In genomic region chr21:43361127-43361492, GRCh38 we compare ENCODE assay signal across 8 cellular contexts.
DNase-seq lines count a peak whose midpoint lies in the region; ATAC-seq and TF ChIP-seq lines count a peak whose summit lies in the region.

No MANE protein-coding gene starts in this region.

- no TSS peak for BruUV-seq in mammary epithelial cell (replicated peaks; lab: Mats Ljungman, UMichigan)

- H3K4me3 Mint-ChIP-seq in CD4-positive, alpha-beta memory T cell, result peak overlapping the region in 7 of 8 donors; percentile 17 to 84 (median 62)
- peak overlapping the region; percentile 63 to 92 (median 84) for H3K4me3 Mint-ChIP-seq in naive thymus-derived CD4-positive, alpha-beta T cell

- dilution Hi-C loops in mammary epithelial cell (cut with HindIII; ENCODE audit: low sequenced_read_pairs), result no loop called here

- no peaks in the 10 kb centered on the region for H3K9me3 Mint-ChIP-seq in CD4-positive, alpha-beta memory T cell
- no peaks in the 10 kb centered on the region for H3K9me3 Mint-ChIP-seq in naive thymus-derived CD4-positive, alpha-beta T cell

- H3K79me2 ChIP-seq in Loucy (ENCODE audit: insufficient read depth, low read length) (no peaks in the 10 kb centered on the region; the same call in 1 of the 2 replicates), mammary epithelial cell (ENCODE audit: insufficient read depth, low read length) (no peaks in the 10 kb centered on the region)

- no peak overlapping the region for H3K4me3 ChIP-seq in CD4-positive, alpha-beta memory T cell (ENCODE audit: low read length in 2 of 2)
- H3K4me3 ChIP-seq in Loucy (ENCODE audit: low read length, poor library complexity, severe bottlenecking) (peak overlapping the region; percentile 73), mammary epithelial cell (replicated peaks in 1 of 3; ENCODE audit: insufficient read depth in 1 of 3, low read depth in 2 of 3, low read length in 3 of 3) (peak overlapping the region in 2 of 3 experiments; percentile 2 to 32)
- peak overlapping the region; percentile 54 for H3K4me3 ChIP-seq in naive thymus-derived CD4-positive, alpha-beta T cell (ENCODE audit: low read length)

- H3K9ac ChIP-seq in Loucy (ENCODE audit: low read depth, low read length, poor library complexity, severe bottlenecking) (peak overlapping the region; percentile 68), mammary epithelial cell (ENCODE audit: insufficient read depth, low read length) (peak overlapping the region; percentile 88)

- H3F3A ChIP-seq in Loucy (ENCODE audit: low read depth), result no peaks in the 10 kb centered on the region

- no peaks in the 10 kb centered on the region for H3K9me2 ChIP-seq in Loucy (replicated peaks; ENCODE audit: low read depth, low read length)

- peak overlapping the region; percentile 85 to 98 (median 97) for H3K27ac Mint-ChIP-seq in CD4-positive, alpha-beta memory T cell
- peak overlapping the region; percentile 86 to 99 (median 98) for H3K27ac Mint-ChIP-seq in naive thymus-derived CD4-positive, alpha-beta T cell

- H2AFZ ChIP-seq in Loucy (ENCODE audit: low read length), result no peak overlapping the region
- H2AFZ ChIP-seq in mammary epithelial cell (ENCODE audit: low read depth, low read length), result peak overlapping the region; percentile 81

- POLR2A ChIA-PET in CD4-positive, alpha-beta memory T cell (lab: Charles Lee; ENCODE audit: partially characterized antibody), result no interaction called here
- POLR2A ChIA-PET in naive thymus-derived CD4-positive, alpha-beta T cell (lab: Charles Lee), result no interaction called here

- CTCF ChIA-PET in CD4-positive, alpha-beta memory T cell (lab: Charles Lee; ENCODE audit: partially characterized antibody), result no interaction called here
- CTCF ChIA-PET in mammary epithelial cell (lab: Charles Lee; ENCODE audit: low non-redundant PET), result interaction anchor here (0.9 kb wide), 1 partner anchor 12 kb away, joined by 18 read pairs; no protein-coding TSS in a partner anchor
- CTCF ChIA-PET in naive thymus-derived CD4-positive, alpha-beta T cell (lab: Charles Lee), result no interaction called here

- WGBS in mammary epithelial cell (ENCODE audit: low coverage, missing lambda C conversion rate), result 1% methylated on average over 8 of the region's 10 CpGs

- H3K4me1 Mint-ChIP-seq in CD4-positive, alpha-beta memory T cell, result peaks cover 13 to 25% (median 18%) of the 10 kb centered on the region in 4 donors
- peaks cover 9 to 36% (median 23%) of the 10 kb centered on the region in 7 donors for H3K4me1 Mint-ChIP-seq in naive thymus-derived CD4-positive, alpha-beta T cell

- H3K36me3 Mint-ChIP-seq in CD4-positive, alpha-beta memory T cell, result no peaks in the 10 kb centered on the region
- peaks cover 0 to 4% (median 0%) of the 10 kb centered on the region in 5 donors for H3K36me3 Mint-ChIP-seq in naive thymus-derived CD4-positive, alpha-beta T cell

- H4K20me1 ChIP-seq in Loucy (ENCODE audit: insufficient read depth, low read length, poor library complexity, severe bottlenecking) (no peaks in the 10 kb centered on the region), mammary epithelial cell (ENCODE audit: insufficient read depth, low read length) (no peaks in the 10 kb centered on the region)

- H3K27me3 ChIP-seq in CD4-positive, alpha-beta memory T cell (ENCODE audit: insufficient read depth, low read length), result no peaks in the 10 kb centered on the region
- H3K27me3 ChIP-seq in Loucy (ENCODE audit: insufficient read depth, low read length, poor library complexity, severe bottlenecking), result no peaks in the 10 kb centered on the region
- H3K27me3 ChIP-seq in mammary epithelial cell (ENCODE audit: insufficient read depth, low read length), result no peaks in the 10 kb centered on the region
- H3K27me3 ChIP-seq in naive thymus-derived CD4-positive, alpha-beta T cell (ENCODE audit: control insufficient read depth in 2 of 2, insufficient read depth in 2 of 2, low read length in 2 of 2), result no peaks in the 10 kb centered on the region

- peak in 1 of 5 donors; percentile 34 for DNase-seq in CD4-positive, alpha-beta memory T cell
- peak; percentile 50 for DNase-seq in mammary epithelial cell
- peak in 7 of 9 donors; percentile 17 to 39 (median 34) for DNase-seq in naive thymus-derived CD4-positive, alpha-beta T cell
- DNase-seq in head of caudate nucleus, result no peak
- DNase-seq in hypothalamus (lab: John Stamatoyannopoulos, UW), result no peak
- DNase-seq in GM10266 (ENCODE audit: extremely low spot score), result no peak

- peaks cover 0 to 4% of the 10 kb centered on the region in 2 donors for H3K27me3 Mint-ChIP-seq in CD4-positive, alpha-beta memory T cell
- no peaks in the 10 kb centered on the region for H3K27me3 Mint-ChIP-seq in naive thymus-derived CD4-positive, alpha-beta T cell

- ATAC-seq in naive thymus-derived CD4-positive, alpha-beta T cell, result no peak
- no peak for ATAC-seq in GM18909 (IDR thresholded peaks at IDR 0.05; ENCODE audit: poor library complexity, unreplicated experiment)

- H3K36me3 ChIP-seq in CD4-positive, alpha-beta memory T cell (ENCODE audit: insufficient read depth, low read length), result no peaks in the 10 kb centered on the region
- no peaks in the 10 kb centered on the region for H3K36me3 ChIP-seq in Loucy (ENCODE audit: insufficient read depth, low read length)
- H3K36me3 ChIP-seq in mammary epithelial cell (ENCODE audit: insufficient read depth, low read length), result no peaks in the 10 kb centered on the region
- H3K36me3 ChIP-seq in naive thymus-derived CD4-positive, alpha-beta T cell (ENCODE audit: control insufficient read depth in 2 of 3, insufficient read depth in 3 of 3, low read length in 3 of 3), result no peaks in the 10 kb centered on the region

- TF ChIP-seq CTCF in Loucy (conservative IDR thresholded peaks at IDR 0.05; ENCODE audit: low read length) (no peak), mammary epithelial cell (conservative IDR thresholded peaks at IDR 0.05 in 1 of 2, IDR thresholded peaks at IDR 0.05 in 1 of 2; ENCODE audit: extremely low read depth in 1 of 2, insufficient read depth in 1 of 2, low read depth in 1 of 2, low read length in 2 of 2) (peak in 1 of 2 donors; percentile 11), GM10266 (IDR thresholded peaks at IDR 0.05; ENCODE audit: control insufficient read depth, insufficient read depth, low read depth, missing control alignments) (no peak)

- peaks cover 24% of the 10 kb centered on the region for H3K4me1 ChIP-seq in CD4-positive, alpha-beta memory T cell (ENCODE audit: insufficient read depth, low read length)
- H3K4me1 ChIP-seq in Loucy (ENCODE audit: insufficient read depth, low read length, poor library complexity, severe bottlenecking) (peaks cover 39% of the 10 kb centered on the region), mammary epithelial cell (ENCODE audit: insufficient read depth, low read length) (peaks cover 28% of the 10 kb centered on the region)
- H3K4me1 ChIP-seq in naive thymus-derived CD4-positive, alpha-beta T cell (ENCODE audit: control insufficient read depth in 2 of 2, insufficient read depth in 2 of 2, low read length in 2 of 2), result peaks cover 10 to 26% of the 10 kb centered on the region in 2 donors

- in situ Hi-C loops in mammary epithelial cell (cut with MboI; ENCODE audit: low sequenced_read_pairs in 2 of 2), result no loop called here

- H3K4me2 ChIP-seq in Loucy (ENCODE audit: low read depth, low read length, poor library complexity, severe bottlenecking) (peak overlapping the region; percentile 88), mammary epithelial cell (ENCODE audit: insufficient read depth, low read depth, low read length) (peak overlapping the region; percentile 78)

- H3K9me3 ChIP-seq in CD4-positive, alpha-beta memory T cell (ENCODE audit: control insufficient read depth in 1 of 2, low read length in 2 of 2), result no peaks in the 10 kb centered on the region
- H3K9me3 ChIP-seq in Loucy (ENCODE audit: insufficient read depth, low read depth, low read length) (no peaks in the 10 kb centered on the region), mammary epithelial cell (replicated peaks; ENCODE audit: insufficient read depth, low read length) (no peaks in the 10 kb centered on the region)
- no peaks in the 10 kb centered on the region for H3K9me3 ChIP-seq in naive thymus-derived CD4-positive, alpha-beta T cell (ENCODE audit: control insufficient read depth in 2 of 3, low read length in 3 of 3)

- intact Hi-C loops in CD4-positive, alpha-beta memory T cell (cut with micrococcal nuclease), result no loop called here
- intact Hi-C loops in mammary epithelial cell (cut with micrococcal nuclease), result loop anchor here (1.0 kb wide), 1 partner anchor 28 kb away; no protein-coding TSS in a partner anchor
- intact Hi-C loops in naive thymus-derived CD4-positive, alpha-beta T cell (cut with micrococcal nuclease), result loop anchor here in 1 of 2 donors (1.0 kb wide), 1 partner anchor 9 kb away; no protein-coding TSS in a partner anchor
- intact Hi-C loops in head of caudate nucleus (cut with DNase I), result no loop called here

- H3K27ac ChIP-seq in CD4-positive, alpha-beta memory T cell (ENCODE audit: low read depth, low read length), result peak overlapping the region; percentile 79
- peak overlapping the region; percentile 95 for H3K27ac ChIP-seq in mammary epithelial cell (ENCODE audit: insufficient read depth, low read depth, low read length)
- H3K27ac ChIP-seq in naive thymus-derived CD4-positive, alpha-beta T cell (ENCODE audit: low read depth, low read length), result peak overlapping the region; percentile 98

Comparison
In these comparisons a context has a peak if more than half of its experiments do, and no peak if none do; other contexts are left out.
1. DNase-seq: peak in mammary epithelial cell (single experiment) and naive thymus-derived CD4-positive, alpha-beta T cell (7 of 9); none in head of caudate nucleus (0 of 42), hypothalamus (0 of 51) and GM10266 (single experiment).
2. H3K4me3 ChIP-seq: peak in Loucy (single experiment), mammary epithelial cell (2 of 3) and naive thymus-derived CD4-positive, alpha-beta T cell (single experiment); none in CD4-positive, alpha-beta memory T cell (0 of 2).
3. Peak in every context shown above with its lines, with median percentiles within 50 percentile points of each other: H3K27ac ChIP-seq.